In the genomic region with DNA sequence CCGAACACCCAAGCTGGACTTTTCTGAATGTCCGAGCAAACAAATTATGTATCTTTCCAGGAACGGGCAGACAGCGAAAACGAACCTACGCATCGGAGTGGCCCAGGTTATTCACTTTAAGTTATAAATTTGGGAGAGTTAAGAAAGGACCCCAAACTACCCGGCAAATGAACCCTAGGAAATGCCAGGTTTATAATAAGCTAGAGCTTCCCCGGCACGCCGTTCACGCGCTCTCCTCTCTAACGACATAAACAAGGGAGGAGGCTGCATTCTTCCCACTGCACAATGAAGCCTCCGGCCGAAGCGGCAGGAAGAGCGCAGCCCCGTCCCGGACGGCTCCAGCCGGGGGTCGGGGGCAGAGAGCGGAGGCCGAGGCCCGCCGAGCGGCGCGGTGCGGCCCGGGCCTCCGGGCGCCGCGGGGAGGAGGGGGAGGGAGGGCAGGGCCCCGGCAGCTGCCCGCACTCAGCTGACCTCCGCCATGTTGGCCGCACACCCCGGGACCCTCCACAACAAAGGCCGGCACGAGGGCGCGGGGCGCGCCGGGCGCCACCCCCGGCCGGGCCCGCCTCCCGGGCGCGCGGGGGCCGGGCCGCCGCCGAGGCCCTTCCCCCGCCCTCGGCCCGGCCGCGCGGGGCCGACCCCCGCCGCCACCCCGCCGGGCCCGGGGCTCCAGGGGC, we compare ENCODE assay signal across 8 cellular contexts. TPM values are rescaled to one million over a fixed set of nuclear protein-coding genes. Genes with fewer than 3 reads are reported as not detected.
DNase-seq lines count a peak whose midpoint lies in the region; ATAC-seq and TF ChIP-seq lines count a peak whose summit lies in the region.

No MANE protein-coding gene starts in this region.

- WGBS in heart left ventricle, 4 donors: 0 to 2% (median 1%) methylated on average over 28 to 72 of the region's 72 CpGs

- intact Hi-C loops in heart left ventricle (cut with DNase I): loop anchor here in 7 of 10 donors (2.0 to 10.0 kb wide), 6 partner anchors 20 to 240 kb away; a partner anchor contains a TSS

- H3K36me3 ChIP-seq in heart left ventricle: no peaks in the 10 kb centered on the region
- H3K36me3 ChIP-seq in parathyroid adenoma (ENCODE audit: control insufficient read depth, insufficient read depth, low read length): no peaks in the 10 kb centered on the region

- DNase-seq in COLO829 (ENCODE audit: low spot score): peak; percentile 18
- peak; percentile 45 for DNase-seq in RKO (ENCODE audit: low spot score)
- peak in 44 of 56 donors; percentile 5 to 78 (median 48) for DNase-seq in amygdala (lab: John Stamatoyannopoulos, UW)
- DNase-seq in heart left ventricle: peak; percentile 65 to 83 (median 75)
- DNase-seq in MV-4-11 (lab: John Stamatoyannopoulos, UW): no peak

- H3K27ac ChIP-seq in heart left ventricle (peak overlapping the region; percentile 97 to 100 (median 99)), parathyroid adenoma (peak overlapping the region; percentile 88)

- peak overlapping the region; percentile 77 for H3K4me2 ChIP-seq in parathyroid adenoma (ENCODE audit: low read length)

- peaks cover 30% of the 10 kb centered on the region for H3K79me2 ChIP-seq in parathyroid adenoma

- TF ChIP-seq POLR2A in heart left ventricle (IDR thresholded peaks at IDR 0.05): peak in 1 of 2 donors; percentile 13

- H3K4me1 ChIP-seq in heart left ventricle (peaks cover 6 to 61% (median 32%) of the 10 kb centered on the region in 12 donors), parathyroid adenoma (peaks cover 10% of the 10 kb centered on the region)

- ATAC-seq in GM19035 (IDR thresholded peaks at IDR 0.05; ENCODE audit: unreplicated experiment): peak; percentile 39
- peak; percentile 28 for ATAC-seq in HG03108 (IDR thresholded peaks at IDR 0.05; ENCODE audit: unreplicated experiment)
- peak; percentile 47 to 77 (median 71) for ATAC-seq in heart left ventricle

- peak overlapping the region; percentile 75 to 99 (median 95) for H3K4me3 ChIP-seq in heart left ventricle
- H3K4me3 ChIP-seq in parathyroid adenoma (ENCODE audit: low read depth, low read length): peak overlapping the region; percentile 82

- H3K27me3 ChIP-seq in heart left ventricle (no peaks in the 10 kb centered on the region), parathyroid adenoma (ENCODE audit: control insufficient read depth, insufficient read depth, low read length) (no peaks in the 10 kb centered on the region)

- H3K9me3 ChIP-seq in heart left ventricle: no peaks in the 10 kb centered on the region
- H3K9me3 ChIP-seq in parathyroid adenoma (ENCODE audit: control insufficient read depth, low read length): no peaks in the 10 kb centered on the region

- TF ChIP-seq CTCF in heart left ventricle (IDR thresholded peaks at IDR 0.05) (no peak), parathyroid adenoma (IDR thresholded peaks at IDR 0.05) (no peak)

- peak overlapping the region; percentile 75 for H3K9ac ChIP-seq in parathyroid adenoma

- peak overlapping the region; percentile 85 for H2AFZ ChIP-seq in parathyroid adenoma

RNA-seq across cellular contexts. Expression of a gene that starts 0.8 kb away (rescaled TPM):
- 10 to 100 TPM; 10.9 to 21.5 (median 15.5) TPM for total RNA-seq in heart left ventricle
- polyA plus RNA-seq in heart left ventricle: 10 to 100 TPM; 10.1 to 12.5 TPM
